In the genomic region with DNA sequence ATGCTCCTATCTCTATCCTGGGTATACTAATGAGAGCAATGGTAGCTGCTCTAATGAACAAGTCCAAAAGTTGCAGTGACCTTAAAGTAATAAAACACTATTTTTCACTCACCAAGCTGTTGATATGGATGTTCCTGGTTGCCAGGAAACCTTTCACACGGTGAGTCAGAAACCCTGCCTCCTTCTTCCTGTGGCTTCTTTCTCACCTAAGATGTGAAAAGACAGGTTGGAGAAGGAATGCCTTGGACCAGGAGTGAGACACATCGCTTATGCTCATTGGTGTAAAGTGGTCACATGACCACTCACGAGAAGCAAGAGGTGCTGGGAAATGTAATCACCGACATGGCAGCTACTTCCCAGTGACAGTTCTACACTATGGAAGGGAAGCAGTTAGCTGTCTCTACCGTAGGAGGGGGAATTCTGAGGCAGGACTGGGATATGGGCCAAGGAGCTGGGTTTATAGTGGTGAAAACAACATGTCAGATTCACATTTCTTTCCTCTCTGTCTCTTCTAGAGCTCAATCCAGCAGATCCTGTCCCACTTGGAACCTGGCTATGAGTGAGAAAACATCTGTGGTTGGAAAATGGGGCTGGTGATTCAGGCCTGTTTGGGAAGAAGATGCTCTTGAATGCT, we compare ENCODE assay signal across 1 cellular context.
TF ChIP-seq lines count a peak whose summit lies in the region.

No MANE protein-coding gene starts in this region.

TF ChIP-seq in SK-N-SH treated with all-trans-retinoic acid at 6 μM for 48 hours, 23 proteins besides CTCF, POLR2A, EP300 and RAD21 (continued from another document):
- TF ChIP-seq, protein P1, sequence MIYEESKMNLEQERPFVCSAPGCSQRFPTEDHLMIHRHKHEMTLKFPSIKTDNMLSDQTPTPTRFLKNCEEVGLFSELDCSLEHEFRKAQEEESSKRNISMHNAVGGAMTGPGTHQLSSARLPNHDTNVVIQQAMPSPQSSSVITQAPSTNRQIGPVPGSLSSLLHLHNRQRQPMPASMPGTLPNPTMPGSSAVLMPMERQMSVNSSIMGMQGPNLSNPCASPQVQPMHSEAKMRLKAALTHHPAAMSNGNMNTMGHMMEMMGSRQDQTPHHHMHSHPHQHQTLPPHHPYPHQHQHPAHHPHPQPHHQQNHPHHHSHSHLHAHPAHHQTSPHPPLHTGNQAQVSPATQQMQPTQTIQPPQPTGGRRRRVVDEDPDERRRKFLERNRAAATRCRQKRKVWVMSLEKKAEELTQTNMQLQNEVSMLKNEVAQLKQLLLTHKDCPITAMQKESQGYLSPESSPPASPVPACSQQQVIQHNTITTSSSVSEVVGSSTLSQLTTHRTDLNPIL (CRISPR knock-in tag; IDR thresholded peaks at IDR 0.05; ENCODE audit: low read depth): no peak
- TF ChIP-seq PPARA (CRISPR knock-in tag; IDR thresholded peaks at IDR 0.05; ENCODE audit: borderline replicate concordance) (no peak), ZNF565 (CRISPR knock-in tag; conservative IDR thresholded peaks at IDR 0.05; ENCODE audit: low read depth) (no peak)
- TF ChIP-seq, protein P2, sequence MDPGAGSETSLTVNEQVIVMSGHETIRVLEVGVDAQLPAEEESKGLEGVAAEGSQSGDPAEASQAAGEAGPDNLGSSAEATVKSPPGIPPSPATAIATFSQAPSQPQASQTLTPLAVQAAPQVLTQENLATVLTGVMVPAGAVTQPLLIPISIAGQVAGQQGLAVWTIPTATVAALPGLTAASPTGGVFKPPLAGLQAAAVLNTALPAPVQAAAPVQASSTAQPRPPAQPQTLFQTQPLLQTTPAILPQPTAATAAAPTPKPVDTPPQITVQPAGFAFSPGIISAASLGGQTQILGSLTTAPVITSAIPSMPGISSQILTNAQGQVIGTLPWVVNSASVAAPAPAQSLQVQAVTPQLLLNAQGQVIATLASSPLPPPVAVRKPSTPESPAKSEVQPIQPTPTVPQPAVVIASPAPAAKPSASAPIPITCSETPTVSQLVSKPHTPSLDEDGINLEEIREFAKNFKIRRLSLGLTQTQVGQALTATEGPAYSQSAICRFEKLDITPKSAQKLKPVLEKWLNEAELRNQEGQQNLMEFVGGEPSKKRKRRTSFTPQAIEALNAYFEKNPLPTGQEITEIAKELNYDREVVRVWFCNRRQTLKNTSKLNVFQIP (CRISPR knock-in tag; IDR thresholded peaks at IDR 0.05; ENCODE audit: borderline replicate concordance, low read depth): no peak
